Comparison of ENCODE assay signal across 23 cellular contexts in the genomic region with DNA sequence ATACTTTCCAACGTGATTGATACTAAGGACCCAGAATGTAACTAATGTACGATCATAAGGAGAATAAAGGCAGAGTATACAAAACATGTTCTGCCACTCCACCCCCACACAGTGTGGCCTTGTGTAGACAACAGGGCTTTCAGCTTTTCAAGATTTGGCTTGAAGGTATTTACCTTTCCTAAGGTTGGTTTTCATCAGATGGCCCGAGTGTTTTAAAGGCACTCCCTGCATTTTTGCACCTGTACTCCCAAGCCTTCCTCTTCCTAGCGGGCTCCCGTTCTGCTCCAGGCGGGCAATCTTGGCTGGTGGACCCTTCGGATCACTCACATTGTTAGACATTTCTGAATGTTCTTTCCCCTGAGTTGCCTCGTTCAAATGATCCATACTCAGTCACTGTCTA. TPM values are rescaled to one million over a fixed set of nuclear protein-coding genes. Genes with fewer than 3 reads are reported as not detected.
DNase-seq lines count a peak whose midpoint lies in the region; ATAC-seq and TF ChIP-seq lines count a peak whose summit lies in the region.
"Had no signal": no experiment of that assay in that cellular context is flagged by ENCODE, and none has a peak within 500 bp of the region (broad histone marks: within the 10 kb centered on the region; RNA-seq: fewer than 3 reads in every experiment).

No MANE protein-coding gene starts in this region.

- H3K4me1 Mint-ChIP-seq in activated CD4-positive, alpha-beta T cell treated with anti-CD3 and anti-CD28 coated beads, Interleukin-2, amount 10 ng/mL, durations not matched to agents 7 days and 5 days, result peaks cover 64% of the 10 kb centered on the region
- peaks cover 81% of the 10 kb centered on the region for H3K4me1 Mint-ChIP-seq in activated naive CD8-positive, alpha-beta T cell treated with anti-CD3 and anti-CD28 coated beads, Interleukin-2, amount 50 U/mL, for 24 hours

- H3K4me3 Mint-ChIP-seq in activated CD4-positive, alpha-beta T cell treated with anti-CD3 and anti-CD28 coated beads, Interleukin-2, amount 10 ng/mL, durations not matched to agents 7 days and 5 days, result peak overlapping the region; percentile 74
- peak overlapping the region; percentile 67 for H3K4me3 Mint-ChIP-seq in activated naive CD8-positive, alpha-beta T cell treated with anti-CD3 and anti-CD28 coated beads, Interleukin-2, amount 50 U/mL, for 24 hours
- H3K4me3 Mint-ChIP-seq: CD14-positive monocyte had no signal

- no peaks in the 10 kb centered on the region for H3K27me3 ChIP-seq in skeletal muscle tissue (ENCODE audit: control insufficient read depth in 3 of 3, insufficient read depth in 3 of 3, low read length in 3 of 3)
- no peaks in the 10 kb centered on the region for H3K27me3 ChIP-seq in tibial artery
- H3K27me3 ChIP-seq: body of pancreas, thyroid gland had no signal

- no peak for DNase-seq in activated CD4-positive, alpha-beta T cell treated with anti-CD3 and anti-CD28 coated beads, Interleukin-2, amount 10 ng/mL, durations not matched to agents 7 days and 5 days
- DNase-seq in activated CD4-positive, alpha-beta T cell treated with anti-CD3 and anti-CD28 coated beads, Interleukin-2, amount 50 U/mL, for 1 hour, result no peak
- DNase-seq in NCI-H526 treated with DMSO at 0.1 percent for 48 hours (lab: John Stamatoyannopoulos, UW), result peak; percentile 56
- no peak for DNase-seq in activated naive CD8-positive, alpha-beta T cell treated with anti-CD3 and anti-CD28 coated beads, Interleukin-2, amount 50 U/mL, for 24 hours
- no peak for DNase-seq in tibial artery
- no peak for DNase-seq in GM10248 (ENCODE audit: extremely low spot score)
- DNase-seq: ACHN; activated CD4-positive, alpha-beta T cell treated with anti-CD3 and anti-CD28 coated beads, Interleukin-2, amount 50 U/mL, for 4 hours; activated gamma-delta T cell; body of pancreas; cortex of kidney; DMS79 treated with DMSO at 0.1 percent for 48 hours; GOT3; hypothalamus; mesenchymal stem cell; NCI-H1417; NCI-H2171; thyroid gland had no signal

- ATAC-seq in activated naive CD8-positive, alpha-beta T cell treated with anti-CD3 and anti-CD28 coated beads, Interleukin-2, amount 50 U/mL, for 24 hours, result no peak
- ATAC-seq in GM19324 (IDR thresholded peaks at IDR 0.05; ENCODE audit: low FRiP score, unreplicated experiment), result no peak
- ATAC-seq: body of pancreas had no signal

- peaks cover 2 to 26% (median 11%) of the 10 kb centered on the region in 3 donors for H3K4me1 ChIP-seq in skeletal muscle tissue (ENCODE audit: control insufficient read depth in 3 of 3, insufficient read depth in 3 of 3, low read length in 3 of 3)
- H3K4me1 ChIP-seq in tibial artery, result peaks cover 0 to 51% (median 10%) of the 10 kb centered on the region in 4 donors

- peaks cover 87% of the 10 kb centered on the region for H3K36me3 Mint-ChIP-seq in activated CD4-positive, alpha-beta T cell treated with anti-CD3 and anti-CD28 coated beads, Interleukin-2, amount 10 ng/mL, durations not matched to agents 7 days and 5 days (ENCODE audit: low read depth)
- H3K36me3 Mint-ChIP-seq in activated naive CD8-positive, alpha-beta T cell treated with anti-CD3 and anti-CD28 coated beads, Interleukin-2, amount 50 U/mL, for 24 hours (ENCODE audit: low read depth), result peaks cover 85% of the 10 kb centered on the region

- POLR2A ChIA-PET in activated CD4-positive, alpha-beta T cell treated with anti-CD3 and anti-CD28 coated beads, Interleukin-2, amount 10 ng/mL, durations not matched to agents 7 days and 5 days (lab: Charles Lee), result interaction anchor here (1.0 kb wide), 1 partner anchor 13 kb away, joined by 3 read pairs; no protein-coding TSS in a partner anchor
- POLR2A ChIA-PET in GM10248 (lab: Yijun Ruan, JAX), result no interaction called here

- TF ChIP-seq CTCF in tibial artery (IDR thresholded peaks at IDR 0.05) (no peak), GM10248 (IDR thresholded peaks at IDR 0.05; ENCODE audit: control extremely low read depth, extremely low read depth, low read depth, missing control alignments) (no peak)

- no peaks in the 10 kb centered on the region for H3K9me3 Mint-ChIP-seq in activated CD4-positive, alpha-beta T cell treated with anti-CD3 and anti-CD28 coated beads, Interleukin-2, amount 10 ng/mL, durations not matched to agents 7 days and 5 days
- no peaks in the 10 kb centered on the region for H3K9me3 Mint-ChIP-seq in activated naive CD8-positive, alpha-beta T cell treated with anti-CD3 and anti-CD28 coated beads, Interleukin-2, amount 50 U/mL, for 24 hours
- H3K9me3 Mint-ChIP-seq: CD14-positive monocyte, neural crest cell had no signal

- H3K27me3 Mint-ChIP-seq in activated CD4-positive, alpha-beta T cell treated with anti-CD3 and anti-CD28 coated beads, Interleukin-2, amount 10 ng/mL, durations not matched to agents 7 days and 5 days, result no peaks in the 10 kb centered on the region
- no peaks in the 10 kb centered on the region for H3K27me3 Mint-ChIP-seq in activated naive CD8-positive, alpha-beta T cell treated with anti-CD3 and anti-CD28 coated beads, Interleukin-2, amount 50 U/mL, for 24 hours

- H3K27ac ChIP-seq in skeletal muscle tissue (ENCODE audit: low read depth, low read length) (peak overlapping the region; percentile 74), tibial artery (peak overlapping the region in 1 of 2 donors; percentile 40)
- H3K27ac ChIP-seq: body of pancreas, thyroid gland had no signal

- H3K27ac Mint-ChIP-seq in activated CD4-positive, alpha-beta T cell treated with anti-CD3 and anti-CD28 coated beads, Interleukin-2, amount 10 ng/mL, durations not matched to agents 7 days and 5 days, result peak overlapping the region; percentile 87
- H3K27ac Mint-ChIP-seq in activated naive CD8-positive, alpha-beta T cell treated with anti-CD3 and anti-CD28 coated beads, Interleukin-2, amount 50 U/mL, for 24 hours, result peak overlapping the region; percentile 67

- no peak overlapping the region for H3K9ac ChIP-seq in skeletal muscle tissue (ENCODE audit: low read depth in 1 of 3, low read length in 3 of 3)

- intact Hi-C loops in tibial artery (cut with DNase I; ENCODE audit: low total_unique reads), result no loop called here

- H3K4me3 ChIP-seq in skeletal muscle tissue (ENCODE audit: low read length in 3 of 3), result no peak overlapping the region
- H3K4me3 ChIP-seq in tibial artery, result no peak overlapping the region
- H3K4me3 ChIP-seq: body of pancreas, prostate gland, thyroid gland had no signal

- H3K36me3 ChIP-seq in skeletal muscle tissue (ENCODE audit: control insufficient read depth in 3 of 3, insufficient read depth in 3 of 3, low read length in 3 of 3) (peaks cover 0 to 17% (median 16%) of the 10 kb centered on the region in 3 donors), tibial artery (peaks cover 2 to 24% (median 9%) of the 10 kb centered on the region in 3 donors)
- H3K36me3 ChIP-seq: prostate gland, thyroid gland had no signal

- CTCF ChIA-PET in activated CD4-positive, alpha-beta T cell treated with anti-CD3 and anti-CD28 coated beads, Interleukin-2, amount 10 ng/mL, durations not matched to agents 7 days and 5 days (lab: Charles Lee), result interaction anchor here (0.9 to 3.2 kb wide), 3 partner anchors 12 to 337 kb away, joined by 3 to 11 read pairs (median 4); no protein-coding TSS in a partner anchor
- CTCF ChIA-PET in GM10248 (lab: Yijun Ruan, JAX), result interaction anchor here (1.2 to 1.6 kb wide), 2 partner anchors 9 to 339 kb away, joined by 3 to 4 read pairs; no protein-coding TSS in a partner anchor

- H3K9me3 ChIP-seq in skeletal muscle tissue (ENCODE audit: control insufficient read depth in 3 of 3, low read length in 3 of 3), result no peaks in the 10 kb centered on the region
- H3K9me3 ChIP-seq in tibial artery, result no peaks in the 10 kb centered on the region
- H3K9me3 ChIP-seq: body of pancreas, prostate gland, thyroid gland had no signal

RNA-seq across cellular contexts. Expression of a gene that starts 4.6 kb away (rescaled TPM):
- total RNA-seq in activated CD4-positive, alpha-beta T cell treated with anti-CD3 and anti-CD28 coated beads, Interleukin-2, amount 10 ng/mL, durations not matched to agents 7 days and 5 days, result 100 to 1,000 TPM; 323 to 357 TPM
- 21.4 TPM for total RNA-seq in skeletal muscle tissue

Comparison
In these comparisons a context has a peak if more than half of its experiments do, and no peak if none do; other contexts are left out.
1. RNA of a gene that starts 4.6 kb away (total RNA-seq): 323 to 357 TPM in activated CD4-positive, alpha-beta T cell treated with anti-CD3 and anti-CD28 coated beads, Interleukin-2, amount 10 ng/mL, durations not matched to agents 7 days and 5 days; 21.4 TPM in skeletal muscle tissue (single experiment); every median in the first group is over 10 times any median in the second.